25 cellular contexts compared by ENCODE assay signal in genomic region chr18:57942493-57942892, GRCh38.
DNase-seq lines count a peak whose midpoint lies in the region; ATAC-seq and TF ChIP-seq lines count a peak whose summit lies in the region.
"Had no signal": no experiment of that assay in that cellular context is flagged by ENCODE, and none has a peak within 500 bp of the region (broad histone marks: within the 10 kb centered on the region; RNA-seq: fewer than 3 reads in every experiment).

No MANE protein-coding gene starts in this region.

- 51 to 78% methylated on average over 1 of the region's 1 CpG for WGBS in esophagus, 2 donors

- peaks cover 2% of the 10 kb centered on the region for H3K27me3 Mint-ChIP-seq in neural progenitor cell (ENCODE audit: insufficient read depth, low read depth)

- peaks cover 16% of the 10 kb centered on the region for H3K4me1 Mint-ChIP-seq in neural progenitor cell
- H3K4me1 Mint-ChIP-seq: activated B cell treated with CpG ODN at 0.5 μM for 24 hours; stimulated activated effector memory CD8-positive, alpha-beta T cell treated with anti-CD3 and anti-CD28 coated beads, Interleukin-12 subunit alpha, Interleukin-12 subunit beta, amount 100 ng/mL, for 72 hours had no signal

- H3K27ac ChIP-seq in esophagus (ENCODE audit: low read depth in 2 of 2, low read length in 1 of 2) (peak overlapping the region; percentile 34 to 64), neural progenitor cell (no peak overlapping the region)
- H3K27ac ChIP-seq: heart left ventricle, SJCRH30, upper lobe of right lung had no signal

- H3F3A ChIP-seq in neural progenitor cell (ENCODE audit: low read depth) = peaks cover 12% of the 10 kb centered on the region

- TF ChIP-seq POLR2A in NB4 (IDR thresholded peaks at IDR 0.05; ENCODE audit: extremely low read depth, insufficient read length) = no peak

- ATAC-seq in HG03521 (IDR thresholded peaks at IDR 0.05; ENCODE audit: unreplicated experiment) = no peak
- ATAC-seq: heart left ventricle; left colon; sciatic nerve; stimulated activated effector memory CD8-positive, alpha-beta T cell treated with anti-CD3 and anti-CD28 coated beads, Interleukin-12 subunit alpha, Interleukin-12 subunit beta, amount 100 ng/mL, for 72 hours; upper lobe of right lung had no signal

- H3K4me3 ChIP-seq in NB4 (ENCODE audit: low read depth, low read length) (no peak overlapping the region), esophagus (ENCODE audit: low read depth in 1 of 2, low read length in 2 of 2) (no peak overlapping the region), neural progenitor cell (no peak overlapping the region)
- H3K4me3 ChIP-seq: heart left ventricle, SJCRH30, upper lobe of right lung had no signal

- no peak overlapping the region for H3K4me3 Mint-ChIP-seq in neural progenitor cell
- H3K4me3 Mint-ChIP-seq: activated B cell treated with CpG ODN at 0.5 μM for 24 hours; CD4-positive, alpha-beta T cell; stimulated activated effector memory CD8-positive, alpha-beta T cell treated with anti-CD3 and anti-CD28 coated beads, Interleukin-12 subunit alpha, Interleukin-12 subunit beta, amount 100 ng/mL, for 72 hours had no signal

- no peak overlapping the region for H3K27ac Mint-ChIP-seq in neural progenitor cell
- H3K27ac Mint-ChIP-seq: activated B cell treated with CpG ODN at 0.5 μM for 24 hours; CD4-positive, alpha-beta T cell; progenitor cell of endocrine pancreas; stimulated activated effector memory CD8-positive, alpha-beta T cell treated with anti-CD3 and anti-CD28 coated beads, Interleukin-12 subunit alpha, Interleukin-12 subunit beta, amount 100 ng/mL, for 72 hours had no signal

- no peak overlapping the region for H3K9ac ChIP-seq in neural progenitor cell

- peak overlapping the region; percentile 12 for H3K4me2 ChIP-seq in neural progenitor cell

- H3K4me1 ChIP-seq in esophagus (ENCODE audit: control insufficient read depth in 2 of 2, insufficient read depth in 2 of 2, low read length in 1 of 2) (no peaks in the 10 kb centered on the region), neural progenitor cell (peaks cover 20% of the 10 kb centered on the region)
- H3K4me1 ChIP-seq: heart left ventricle, SJCRH30, upper lobe of right lung had no signal

- DNase-seq in NB4 (ENCODE audit: low read depth) = peak; percentile 4
- DNase-seq in NCI-H82 treated with DMSO at 0.1 percent for 48 hours (lab: John Stamatoyannopoulos, UW; ENCODE audit: unreplicated experiment) = peak; percentile 44
- DNase-seq in neural progenitor cell (ENCODE audit: low spot score) = peak; percentile 47
- no peak for DNase-seq in CD1c-positive myeloid dendritic cell (ENCODE audit: extremely low spot score)
- no peak for DNase-seq in epidermal melanocyte (ENCODE audit: insufficient read length, low spot score)
- DNase-seq: activated B cell treated with CpG ODN at 0.5 μM for 24 hours; activated CD4-positive, alpha-beta T cell treated with anti-CD3 and anti-CD28 coated beads, Interleukin-2, amount 50 U/mL, for 1 hour; activated T-cell treated with anti-CD3 and anti-CD28 coated beads, Interleukin-2, amount 50 U/mL, for 48 hours; CD4-positive, alpha-beta T cell; cerebellar nuclear complex; DMS 273 treated with DMSO at 0.1 percent for 48 hours; heart left ventricle; left colon; NCI-H2081 treated with DMSO at 0.1 percent for 48 hours; NCI-H510A; SJCRH30; stimulated activated CD4-positive, alpha-beta T cell treated with anti-CD3 and anti-CD28 coated beads, Interleukin-12 subunit alpha, Interleukin-12 subunit beta, amount 100 ng/mL, for 4 hours; stimulated activated CD4-positive, alpha-beta T cell treated with anti-CD3 and anti-CD28 coated beads, Interleukin-4, amount 100 ng/mL, for 1 hour; T1000; upper lobe of right lung had no signal

- TF ChIP-seq CTCF in NB4 (IDR thresholded peaks at IDR 0.05; ENCODE audit: low read depth, low read length) (no peak), neural progenitor cell (IDR thresholded peaks at IDR 0.05) (no peak)

- H3K36me3 ChIP-seq in esophagus (ENCODE audit: control insufficient read depth in 2 of 2, insufficient read depth in 2 of 2, low read length in 1 of 2) (no peaks in the 10 kb centered on the region), neural progenitor cell (no peaks in the 10 kb centered on the region)
- H3K36me3 ChIP-seq: heart left ventricle, SJCRH30, upper lobe of right lung had no signal

- H3K79me2 ChIP-seq in neural progenitor cell (ENCODE audit: low read depth) = no peaks in the 10 kb centered on the region

- H3K9me3 ChIP-seq in esophagus (ENCODE audit: control insufficient read depth in 2 of 2, insufficient read depth in 1 of 2, low read depth in 1 of 2, low read length in 1 of 2) = no peaks in the 10 kb centered on the region
- no peaks in the 10 kb centered on the region for H3K9me3 ChIP-seq in neural progenitor cell (ENCODE audit: low read depth)
- H3K9me3 ChIP-seq: heart left ventricle, SJCRH30, upper lobe of right lung had no signal

- H2AFZ ChIP-seq in neural progenitor cell (replicated peaks) = no peak overlapping the region

- no peaks in the 10 kb centered on the region for H3K36me3 Mint-ChIP-seq in neural progenitor cell
- H3K36me3 Mint-ChIP-seq: stimulated activated effector memory CD8-positive, alpha-beta T cell treated with anti-CD3 and anti-CD28 coated beads, Interleukin-12 subunit alpha, Interleukin-12 subunit beta, amount 100 ng/mL, for 72 hours had no signal

- H3K27me3 ChIP-seq in esophagus (ENCODE audit: control insufficient read depth in 1 of 2, insufficient read depth in 2 of 2, low read length in 2 of 2) (no peaks in the 10 kb centered on the region), neural progenitor cell (no peaks in the 10 kb centered on the region)
- H3K27me3 ChIP-seq: SJCRH30, upper lobe of right lung had no signal

- H4K20me1 ChIP-seq in neural progenitor cell (ENCODE audit: low read depth) = no peaks in the 10 kb centered on the region

- H3K9me3 Mint-ChIP-seq in neural progenitor cell = no peaks in the 10 kb centered on the region
- H3K9me3 Mint-ChIP-seq: activated B cell treated with CpG ODN at 0.5 μM for 24 hours; CD4-positive, alpha-beta T cell; stimulated activated effector memory CD8-positive, alpha-beta T cell treated with anti-CD3 and anti-CD28 coated beads, Interleukin-12 subunit alpha, Interleukin-12 subunit beta, amount 100 ng/mL, for 72 hours had no signal

Comparison
In these comparisons a context has a peak if more than half of its experiments do, and no peak if none do; other contexts are left out.
1. DNase-seq: peak in NB4 (single experiment), NCI-H82 treated with DMSO at 0.1 percent for 48 hours (single experiment) and neural progenitor cell (single experiment); none in CD1c-positive myeloid dendritic cell (single experiment) and epidermal melanocyte (single experiment).